Comparison of ENCODE assay signal across 12 cellular contexts in the genomic region with DNA sequence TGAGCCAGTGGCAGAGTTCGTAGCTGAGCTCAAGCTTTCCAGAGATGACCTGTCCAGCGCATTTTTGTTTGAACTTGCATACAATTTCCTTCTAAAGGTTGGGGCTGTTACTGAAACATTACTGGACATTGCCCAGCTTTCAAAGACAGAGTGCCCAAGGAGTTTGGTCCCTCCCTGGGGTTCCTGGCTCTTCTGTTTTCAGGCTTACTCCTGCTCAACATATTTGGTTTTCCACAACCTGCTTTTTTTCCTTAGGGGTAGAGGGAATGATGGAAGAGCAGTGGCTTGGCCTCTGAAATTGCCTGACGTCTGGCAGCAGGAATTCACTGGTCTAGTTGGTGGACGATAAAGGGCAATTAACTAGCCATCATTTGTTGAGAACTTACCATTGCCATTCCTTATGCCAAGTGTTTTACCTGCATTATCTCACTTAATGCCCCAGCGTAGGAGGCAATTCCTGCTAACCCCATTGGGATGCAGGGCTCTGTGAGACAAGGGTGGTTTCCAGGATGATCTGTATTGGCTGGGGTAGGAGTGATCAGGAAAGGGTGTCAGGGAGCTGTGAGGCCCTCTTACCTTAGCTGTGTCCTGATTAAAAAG. TPM values are rescaled to one million over a fixed set of nuclear protein-coding genes. Genes with fewer than 3 reads are reported as not detected.
DNase-seq lines count a peak whose midpoint lies in the region; ATAC-seq and TF ChIP-seq lines count a peak whose summit lies in the region.
"Had no signal": no experiment of that assay in that cellular context is flagged by ENCODE, and none has a peak within 500 bp of the region (broad histone marks: within the 10 kb centered on the region; RNA-seq: fewer than 3 reads in every experiment).

No MANE protein-coding gene starts in this region.

- DNase-seq in Caco-2, result no peak
- DNase-seq in M059J (ENCODE audit: low read depth), result peak; percentile 9
- DNase-seq in glomerular visceral epithelial cell (ENCODE audit: extremely low spot score), result peak; percentile 7
- DNase-seq in NCI-H1105 treated with DMSO at 0.1 percent for 48 hours (lab: John Stamatoyannopoulos, UW), result no peak
- DNase-seq in T-cell, result no peak
- DNase-seq: MG63; naive thymus-derived CD8-positive, alpha-beta T cell; T1000 had no signal

- intact Hi-C loops in Caco-2 (cut with micrococcal nuclease; ENCODE audit: unreplicated experiment), result loop anchor here (5.0 kb wide), 2 partner anchors 53 to 128 kb away; no protein-coding TSS in a partner anchor

- H3K36me3 ChIP-seq in Caco-2 (ENCODE audit: control insufficient read depth, insufficient read depth, low read length) (no peaks in the 10 kb centered on the region), rectal smooth muscle tissue (ENCODE audit: control insufficient read depth, insufficient read depth, low read length) (no peaks in the 10 kb centered on the region)
- H3K36me3 ChIP-seq: MG63 had no signal

- H3K4me3 Mint-ChIP-seq in Caco-2 (ENCODE audit: unreplicated experiment), result peak overlapping the region; percentile 94
- H3K4me3 Mint-ChIP-seq in T-cell, result no peak overlapping the region
- H3K4me3 Mint-ChIP-seq: activated naive CD4-positive, alpha-beta T cell treated with anti-CD3 and anti-CD28 coated beads, Interleukin-2, amount 50 U/mL, for 24 hours; naive thymus-derived CD8-positive, alpha-beta T cell had no signal

- no TSS peak for BruUV-seq in Caco-2 (replicated peaks; lab: Mats Ljungman, UMichigan)

- H3K27me3 Mint-ChIP-seq in Caco-2 (ENCODE audit: insufficient read depth, unreplicated experiment), result no peaks in the 10 kb centered on the region
- no peaks in the 10 kb centered on the region for H3K27me3 Mint-ChIP-seq in T-cell
- H3K27me3 Mint-ChIP-seq: activated naive CD4-positive, alpha-beta T cell treated with anti-CD3 and anti-CD28 coated beads, Interleukin-2, amount 50 U/mL, for 24 hours; naive thymus-derived CD8-positive, alpha-beta T cell had no signal

- no peaks in the 10 kb centered on the region for H3K27me3 ChIP-seq in Caco-2 (replicated peaks; ENCODE audit: control insufficient read depth, insufficient read depth, low read length)
- H3K27me3 ChIP-seq in rectal smooth muscle tissue (ENCODE audit: control insufficient read depth, insufficient read depth, low read length), result no peaks in the 10 kb centered on the region
- H3K27me3 ChIP-seq: MG63 had no signal

- CTCF ChIA-PET in Caco-2 (lab: Charles Lee) (interaction anchor here (1.2 to 2.4 kb wide), 3 partner anchors 10 to 193 kb away, joined by 3 to 11 read pairs (median 3); no protein-coding TSS in a partner anchor), T-cell (lab: Charles Lee) (no interaction called here)

- peaks cover 36% of the 10 kb centered on the region for H3K4me1 Mint-ChIP-seq in Caco-2 (ENCODE audit: low read depth, unreplicated experiment)
- peaks cover 0 to 2% (median 0%) of the 10 kb centered on the region in 3 donors for H3K4me1 Mint-ChIP-seq in T-cell
- H3K4me1 Mint-ChIP-seq: activated naive CD4-positive, alpha-beta T cell treated with anti-CD3 and anti-CD28 coated beads, Interleukin-2, amount 50 U/mL, for 24 hours had no signal

- H3K4me3 ChIP-seq in Caco-2 (ENCODE audit: low read depth, low read length) (peak overlapping the region; percentile 83), rectal smooth muscle tissue (ENCODE audit: low read length) (peak overlapping the region; percentile 68)

- H3K36me3 Mint-ChIP-seq in Caco-2 (ENCODE audit: insufficient read depth, unreplicated experiment), result peaks cover 16% of the 10 kb centered on the region
- H3K36me3 Mint-ChIP-seq in T-cell, result peaks cover 5% of the 10 kb centered on the region
- H3K36me3 Mint-ChIP-seq: activated naive CD4-positive, alpha-beta T cell treated with anti-CD3 and anti-CD28 coated beads, Interleukin-2, amount 50 U/mL, for 24 hours; naive thymus-derived CD8-positive, alpha-beta T cell had no signal

- ATAC-seq in HG02970 (IDR thresholded peaks at IDR 0.05; ENCODE audit: low FRiP score, unreplicated experiment), result no peak
- no peak for ATAC-seq in GM21786 (IDR thresholded peaks at IDR 0.05; ENCODE audit: unreplicated experiment)
- no peak for ATAC-seq in T-cell (replicated peaks in 1 of 4)
- ATAC-seq: naive thymus-derived CD8-positive, alpha-beta T cell had no signal

- H3K9me3 Mint-ChIP-seq in Caco-2 (ENCODE audit: unreplicated experiment) (no peaks in the 10 kb centered on the region), T-cell (peaks cover 0 to 8% (median 0%) of the 10 kb centered on the region in 3 donors)
- H3K9me3 Mint-ChIP-seq: activated naive CD4-positive, alpha-beta T cell treated with anti-CD3 and anti-CD28 coated beads, Interleukin-2, amount 50 U/mL, for 24 hours had no signal

- no peak for TF ChIP-seq CTCF in Caco-2 (IDR thresholded peaks at IDR 0.05; ENCODE audit: insufficient read depth in 1 of 2, low read depth in 1 of 2, low read length in 1 of 2, severe bottlenecking in 1 of 2, unreplicated experiment in 1 of 2)

- POLR2A ChIA-PET in Caco-2 (lab: Charles Lee), result interaction anchor here (1.1 kb wide), 1 partner anchor 10 kb away, joined by 5 read pairs; no protein-coding TSS in a partner anchor
- POLR2A ChIA-PET in T-cell (lab: Charles Lee), result no interaction called here

- peak overlapping the region; percentile 48 for H3K27ac ChIP-seq in rectal smooth muscle tissue (ENCODE audit: low read depth, low read length)

- H3K27ac Mint-ChIP-seq in Caco-2 (ENCODE audit: unreplicated experiment) (peak overlapping the region; percentile 90), T-cell (peak overlapping the region in 1 of 2 donors; percentile 13)
- H3K27ac Mint-ChIP-seq: activated naive CD4-positive, alpha-beta T cell treated with anti-CD3 and anti-CD28 coated beads, Interleukin-2, amount 50 U/mL, for 24 hours had no signal

- no peaks in the 10 kb centered on the region for H3K9me3 ChIP-seq in Caco-2
- H3K9me3 ChIP-seq: MG63 had no signal

- H3K9ac ChIP-seq in rectal smooth muscle tissue (ENCODE audit: low read length), result no peak overlapping the region

- H3K4me1 ChIP-seq in Caco-2, result peaks cover 30% of the 10 kb centered on the region
- peaks cover 3% of the 10 kb centered on the region for H3K4me1 ChIP-seq in rectal smooth muscle tissue (ENCODE audit: control insufficient read depth, insufficient read depth, low read length)

RNA-seq across cellular contexts. Expression of gene RGS3, which starts 1.2 kb away (rescaled TPM):
- total RNA-seq in Caco-2 (2022) (70.8 and 71.1 TPM in 2 replicates), T-cell (10 to 100 TPM; 15.9 to 36.5 (median 24.9) TPM)
- 84.9 and 137 TPM in 2 replicates for total RNA-seq in M059J (2014; rRNA removed; shearing (Covaris generic))

RNA-seq across cellular contexts. Expression of gene C9orf43, which starts 54.2 kb away (rescaled TPM):
- total RNA-seq in Caco-2 (2022), result 1.1 and 1.9 TPM in 2 replicates
- total RNA-seq in M059J (2014; rRNA removed; shearing (Covaris generic)), result 0.05 and 1.1 TPM in 2 replicates
- 1 to 10 TPM in 1 of 5 donors, under 1 TPM in 4; 0.28 to 1.1 (median 0.82) TPM for total RNA-seq in T-cell

RNA-seq across cellular contexts. Expression of gene POLE3, which starts 54.3 kb away (rescaled TPM):
- total RNA-seq in Caco-2 (2022), result 48.8 and 57.2 TPM in 2 replicates
- total RNA-seq in M059J (2014; rRNA removed; shearing (Covaris generic)), result 144 and 155 TPM in 2 replicates
- total RNA-seq in T-cell, result 10 to 100 TPM; 47.2 to 59.1 (median 50.6) TPM

Comparison
In these comparisons a context has a peak if more than half of its experiments do, and no peak if none do; other contexts are left out.
1. DNase-seq: peak in M059J (single experiment) and glomerular visceral epithelial cell (single experiment); none in Caco-2 (0 of 2), NCI-H1105 treated with DMSO at 0.1 percent for 48 hours (single experiment) and T-cell (0 of 34).